ENCODE assay signal across 20 cellular contexts in genomic region chr21:26027696-26028095, GRCh38.
"Had no signal": no experiment of that assay in that cellular context is flagged by ENCODE, and none has a peak within 500 bp of the region (broad histone marks: within the 10 kb centered on the region; RNA-seq: fewer than 3 reads in every experiment).

No MANE protein-coding gene starts in this region.

- H3K27ac ChIP-seq: adrenal gland, hepatocyte, parathyroid adenoma, sigmoid colon, stomach, testis, upper lobe of left lung had no signal

- H3K27me3 ChIP-seq: adrenal gland, hepatocyte, sigmoid colon, stomach, testis, upper lobe of left lung had no signal

- H3K9me3 Mint-ChIP-seq: activated B cell treated with CpG ODN at 0.5 μM for 24 hours; activated CD8-positive, alpha-beta T cell treated with anti-CD3 and anti-CD28 coated beads for 36 hours; activated naive CD4-positive, alpha-beta T cell treated with anti-CD3 and anti-CD28 coated beads, Interleukin-2, amount 50 U/mL, for 24 hours; activated T-cell treated with anti-CD3 and anti-CD28 coated beads, Interleukin-2, amount 50 U/mL, for 4 hours had no signal

- DNase-seq: activated B cell treated with CpG ODN at 0.5 μM for 24 hours; activated CD4-positive, alpha-beta T cell treated with anti-CD3 and anti-CD28 coated beads for 48 hours; activated CD8-positive, alpha-beta T cell treated with anti-CD3 and anti-CD28 coated beads for 36 hours; activated effector memory CD4-positive, alpha-beta T cell treated with anti-CD3 and anti-CD28 coated beads, Interleukin-2, amount 50 U/mL, for 16 hours; activated T-cell treated with anti-CD3 and anti-CD28 coated beads, Interleukin-2, amount 50 U/mL, for 4 hours; adrenal gland; effector memory CD4-positive, alpha-beta T cell; left ventricle myocardium superior; naive thymus-derived CD8-positive, alpha-beta T cell; sigmoid colon; stimulated activated CD4-positive, alpha-beta T cell treated with anti-CD3 and anti-CD28 coated beads, Interleukin-12 subunit alpha, Interleukin-12 subunit beta, amount 100 ng/mL, for 4 hours; stimulated activated CD4-positive, alpha-beta T cell treated with anti-CD3 and anti-CD28 coated beads, Interleukin-2, amount 100 ng/mL, for 24 hours; stomach; testis; upper lobe of left lung had no signal

- H3K27ac Mint-ChIP-seq: activated B cell treated with CpG ODN at 0.5 μM for 24 hours; activated CD8-positive, alpha-beta T cell treated with anti-CD3 and anti-CD28 coated beads for 36 hours; activated naive CD4-positive, alpha-beta T cell treated with anti-CD3 and anti-CD28 coated beads, Interleukin-2, amount 50 U/mL, for 24 hours; memory B cell; naive thymus-derived CD8-positive, alpha-beta T cell had no signal

- ATAC-seq: activated CD8-positive, alpha-beta T cell treated with anti-CD3 and anti-CD28 coated beads for 36 hours; activated T-cell treated with anti-CD3 and anti-CD28 coated beads, Interleukin-2, amount 50 U/mL, for 4 hours; left ventricle myocardium superior; naive thymus-derived CD8-positive, alpha-beta T cell had no signal

- H3K27me3 Mint-ChIP-seq: activated B cell treated with CpG ODN at 0.5 μM for 24 hours; activated CD8-positive, alpha-beta T cell treated with anti-CD3 and anti-CD28 coated beads for 36 hours; activated naive CD4-positive, alpha-beta T cell treated with anti-CD3 and anti-CD28 coated beads, Interleukin-2, amount 50 U/mL, for 24 hours; central memory CD8-positive, alpha-beta T cell; memory B cell; naive thymus-derived CD8-positive, alpha-beta T cell had no signal

- H3K4me1 Mint-ChIP-seq: activated B cell treated with CpG ODN at 0.5 μM for 24 hours; activated naive CD4-positive, alpha-beta T cell treated with anti-CD3 and anti-CD28 coated beads, Interleukin-2, amount 50 U/mL, for 24 hours; central memory CD8-positive, alpha-beta T cell; naive thymus-derived CD8-positive, alpha-beta T cell had no signal

- H3K4me3 ChIP-seq: adrenal gland, hepatocyte, sigmoid colon, stomach, testis, upper lobe of left lung had no signal

- H3K4me3 Mint-ChIP-seq: activated B cell treated with CpG ODN at 0.5 μM for 24 hours; activated CD8-positive, alpha-beta T cell treated with anti-CD3 and anti-CD28 coated beads for 36 hours; activated naive CD4-positive, alpha-beta T cell treated with anti-CD3 and anti-CD28 coated beads, Interleukin-2, amount 50 U/mL, for 24 hours; activated T-cell treated with anti-CD3 and anti-CD28 coated beads, Interleukin-2, amount 50 U/mL, for 4 hours; central memory CD8-positive, alpha-beta T cell; memory B cell; naive thymus-derived CD8-positive, alpha-beta T cell had no signal
